In genomic region chr16:66004706-66005105, GRCh38 we compare ENCODE assay signal across 17 cellular contexts.
DNase-seq lines count a peak whose midpoint lies in the region; TF ChIP-seq lines count a peak whose summit lies in the region.
"Had no signal": no experiment of that assay in that cellular context is flagged by ENCODE, and none has a peak within 500 bp of the region (broad histone marks: within the 10 kb centered on the region; RNA-seq: fewer than 3 reads in every experiment).

No MANE protein-coding gene starts in this region.

- no peaks in the 10 kb centered on the region for H3K9me3 Mint-ChIP-seq in chondrocyte (ENCODE audit: low read depth)

- H3K4me1 Mint-ChIP-seq in chondrocyte (ENCODE audit: low read depth), result peaks cover 33% of the 10 kb centered on the region

- no peak overlapping the region for H3K4me3 Mint-ChIP-seq in chondrocyte (ENCODE audit: unreplicated experiment)

- H3K27me3 Mint-ChIP-seq in chondrocyte (ENCODE audit: low read depth), result no peaks in the 10 kb centered on the region

- no peaks in the 10 kb centered on the region for H3K36me3 Mint-ChIP-seq in chondrocyte (ENCODE audit: low read depth)

- DNase-seq in GM04504 (ENCODE audit: low read depth) (peak; percentile 71), chondrocyte (ENCODE audit: low spot score) (no peak), foreskin fibroblast (peak; percentile 16 to 18), skeletal muscle cell (ENCODE audit: low read depth) (peak; percentile 55), occipital lobe (lab: John Stamatoyannopoulos, UW) (no peak), hypothalamus (lab: John Stamatoyannopoulos, UW) (no peak), HUDEP-2 (lab: John Stamatoyannopoulos, UW; ENCODE audit: unreplicated experiment in 76 of 76) (no peak), D341Med (ENCODE audit: low spot score) (no peak)
- DNase-seq: AML-193, DMS79 treated with DMSO at 0.1 percent for 48 hours, NCI-H1092, NCI-H2081 treated with DMSO at 0.1 percent for 48 hours, NCI-H2227 treated with DMSO at 0.1 percent for 48 hours, NCI-H510A treated with DMSO at 0.1 percent for 48 hours, NCI-H774, OCI-M1 had no signal

- H3K27ac Mint-ChIP-seq in chondrocyte (ENCODE audit: unreplicated experiment), result peak overlapping the region; percentile 53

- TF ChIP-seq CTCF in chondrocyte (IDR thresholded peaks at IDR 0.05), result no peak
- no peak for TF ChIP-seq CTCF in foreskin fibroblast (IDR thresholded peaks at IDR 0.05; ENCODE audit: low read depth, low read length)

- no peak overlapping the region for H3K4me3 ChIP-seq in foreskin fibroblast (ENCODE audit: low read depth in 1 of 2, low read length in 2 of 2)
- no peak overlapping the region for H3K4me3 ChIP-seq in skeletal muscle cell (ENCODE audit: low read depth, low read length)
- H3K4me3 ChIP-seq: HAP-1 had no signal

Comparison
In these comparisons a context has a peak if more than half of its experiments do, and no peak if none do; other contexts are left out.
1. DNase-seq: peak in GM04504 (single experiment), foreskin fibroblast (2 of 2) and skeletal muscle cell (single experiment); none in chondrocyte (single experiment), occipital lobe (single experiment), hypothalamus (0 of 51), HUDEP-2 (0 of 76) and D341Med (single experiment).